1 cellular context compared by ENCODE assay signal in genomic region chr14:20682127-20682434, GRCh38.
TF ChIP-seq lines count a peak whose summit lies in the region.

No MANE protein-coding gene starts in this region.

TF ChIP-seq in SK-N-SH, 30 proteins besides CTCF, POLR2A, EP300 and RAD21 (continued from another document):
- TF ChIP-seq REST (IDR thresholded peaks at IDR 0.05; ENCODE audit: low read depth, low read length) (no peak), FOXJ3 (CRISPR knock-in tag; IDR thresholded peaks at IDR 0.05) (no peak), IRF3 (IDR thresholded peaks at IDR 0.05; ENCODE audit: low read depth, low read length) (no peak), NRF1 (IDR thresholded peaks at IDR 0.05; ENCODE audit: low read depth, low read length) (no peak), SIN3A (IDR thresholded peaks at IDR 0.05; ENCODE audit: borderline replicate concordance, low read depth, low read length) (no peak), GABPA (IDR thresholded peaks at IDR 0.05; ENCODE audit: low read depth) (no peak), YY1 (IDR thresholded peaks at IDR 0.05; ENCODE audit: low read depth) (no peak), ZBTB33 (IDR thresholded peaks at IDR 0.05; ENCODE audit: borderline replicate concordance, low read depth) (no peak), ELF1 (IDR thresholded peaks at IDR 0.05) (no peak), RFX5 (IDR thresholded peaks at IDR 0.05; ENCODE audit: low read length) (no peak), TEAD4 (IDR thresholded peaks at IDR 0.05; ENCODE audit: borderline replicate concordance, insufficient read depth) (no peak), CHD2 (IDR thresholded peaks at IDR 0.05; ENCODE audit: low read length, partially characterized antibody) (no peak), RXRA (IDR thresholded peaks at IDR 0.05; ENCODE audit: borderline replicate concordance, low read depth) (no peak), MXI1 (IDR thresholded peaks at IDR 0.05; ENCODE audit: low read depth, low read length) (no peak)
